Comparison of ENCODE assay signal across 8 cellular contexts in the genomic region with DNA sequence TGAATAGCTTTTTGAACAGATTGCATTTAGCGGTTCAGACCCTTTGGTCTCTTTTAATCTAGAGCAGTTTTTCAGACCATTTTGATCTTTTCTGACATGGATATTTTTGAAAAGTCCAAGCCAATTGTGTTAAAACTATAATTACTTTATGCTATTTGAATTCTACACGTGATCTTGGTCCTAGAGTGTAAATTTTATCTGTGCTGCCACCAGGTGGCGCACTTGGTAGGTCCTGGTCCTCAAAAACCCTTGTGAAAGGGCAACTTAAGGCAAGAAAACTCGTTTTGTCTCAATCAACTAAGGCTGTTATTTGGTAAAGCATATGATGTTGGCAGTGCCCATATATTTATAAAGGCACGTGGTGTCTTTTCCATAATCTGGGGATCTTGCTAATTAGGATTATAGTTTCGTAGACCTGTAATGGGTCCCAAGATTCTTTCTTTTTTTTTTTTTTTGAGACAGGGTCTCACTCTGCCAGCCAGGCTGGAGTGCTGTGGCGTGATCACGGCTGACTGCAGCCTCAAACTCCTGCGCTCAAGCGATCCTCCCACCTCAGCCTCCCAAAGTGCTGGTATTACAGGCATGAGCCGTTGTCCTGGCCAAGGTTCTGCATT. TPM values are rescaled to one million over a fixed set of nuclear protein-coding genes. Genes with fewer than 3 reads are reported as not detected.
DNase-seq lines count a peak whose midpoint lies in the region; ATAC-seq and TF ChIP-seq lines count a peak whose summit lies in the region.

No MANE protein-coding gene starts in this region.

- no TSS peak for BruUV-seq in OCI-LY7 (replicated peaks; lab: Mats Ljungman, UMichigan)

- H4K20me1 ChIP-seq in OCI-LY7 (ENCODE audit: insufficient read depth, low read length) = no peaks in the 10 kb centered on the region
- no peaks in the 10 kb centered on the region for H4K20me1 ChIP-seq in osteoblast (ENCODE audit: insufficient read depth, low read length)

- no peaks in the 10 kb centered on the region for H3K9me3 ChIP-seq in OCI-LY7 (ENCODE audit: low read length)
- H3K9me3 ChIP-seq in osteoblast (ENCODE audit: low read depth, low read length) = no peaks in the 10 kb centered on the region
- no peaks in the 10 kb centered on the region for H3K9me3 ChIP-seq in thoracic aorta

- H3K4me1 ChIP-seq in OCI-LY7 (ENCODE audit: insufficient read depth, low read length, poor library complexity, severe bottlenecking) (no peaks in the 10 kb centered on the region), osteoblast (ENCODE audit: insufficient read depth, low read length) (no peaks in the 10 kb centered on the region), thoracic aorta (ENCODE audit: control insufficient read depth in 1 of 2, low read depth in 2 of 2) (no peaks in the 10 kb centered on the region)

- peak; percentile 30 for DNase-seq in CMK (ENCODE audit: low read depth)
- DNase-seq in HL-60 (ENCODE audit: low read depth in 1 of 2, low spot score in 1 of 2) = peak; percentile 32 to 65
- DNase-seq in OCI-LY7 (ENCODE audit: low spot score) = peak; percentile 81
- DNase-seq in activated T-cell treated with anti-CD3 and anti-CD28 coated beads, Interleukin-2, amount 50 U/mL, for 1 hour = peak; percentile 68
- DNase-seq in fibroblast of the conjunctiva (ENCODE audit: low read depth) = peak; percentile 64
- DNase-seq in osteoblast (ENCODE audit: insufficient read length, low spot score, missing footprints) = peak; percentile 88
- no peak for DNase-seq in thoracic aorta (ENCODE audit: low spot score)

- H3K79me2 ChIP-seq in OCI-LY7 (ENCODE audit: insufficient read depth, low read depth, low read length) (no peaks in the 10 kb centered on the region), osteoblast (ENCODE audit: insufficient read depth, low read length) (no peaks in the 10 kb centered on the region)

- H3K27ac ChIP-seq in HL-60 (replicated peaks) (no peak overlapping the region), OCI-LY7 (ENCODE audit: low read depth, low read length, poor library complexity, severe bottlenecking) (no peak overlapping the region), osteoblast (ENCODE audit: low read depth, low read length) (no peak overlapping the region), thoracic aorta (no peak overlapping the region)

- intact Hi-C loops in OCI-LY7 (cut with micrococcal nuclease; ENCODE audit: unreplicated experiment) = loop anchor here (1.0 kb wide), 2 partner anchors 111 to 189 kb away; no protein-coding TSS in a partner anchor

- peak; percentile 32 for TF ChIP-seq CTCF in HL-60 (IDR thresholded peaks at IDR 0.05; ENCODE audit: insufficient read depth, low read length)
- peak; percentile 97 for TF ChIP-seq CTCF in OCI-LY7 (conservative IDR thresholded peaks at IDR 0.05; ENCODE audit: low read length)
- peak; percentile 80 for TF ChIP-seq CTCF in osteoblast (IDR thresholded peaks at IDR 0.05; ENCODE audit: extremely low read depth, low read depth, low read length)
- peak; percentile 75 for TF ChIP-seq CTCF in thoracic aorta (IDR thresholded peaks at IDR 0.05)

- H3K36me3 ChIP-seq in OCI-LY7 (ENCODE audit: insufficient read depth, low read length) (no peaks in the 10 kb centered on the region), osteoblast (ENCODE audit: insufficient read depth, low read length) (no peaks in the 10 kb centered on the region), thoracic aorta (no peaks in the 10 kb centered on the region)

- H3K4me2 ChIP-seq in OCI-LY7 (ENCODE audit: low read length) = no peak overlapping the region
- no peak overlapping the region for H3K4me2 ChIP-seq in osteoblast (ENCODE audit: insufficient read depth, low read length)

- POLR2A ChIA-PET in OCI-LY7 (lab: Charles Lee) = no interaction called here

- ATAC-seq in thoracic aorta (ENCODE audit: insufficient number of reproducible peaks, low FRiP score, low read depth) (no peak), GM19452 (IDR thresholded peaks at IDR 0.05; ENCODE audit: unreplicated experiment) (no peak)

- H2AFZ ChIP-seq in OCI-LY7 (ENCODE audit: low read length) (no peak overlapping the region), osteoblast (ENCODE audit: low read length) (no peak overlapping the region)

- CTCF ChIA-PET in OCI-LY7 (lab: Charles Lee; ENCODE audit: unreplicated experiment) = no interaction called here

- H3K9me2 ChIP-seq in OCI-LY7 (ENCODE audit: insufficient read depth, low read length) = no peaks in the 10 kb centered on the region

- no peak overlapping the region for H3K4me3 ChIP-seq in HL-60 (replicated peaks; ENCODE audit: insufficient read depth, low read length)
- H3K4me3 ChIP-seq in OCI-LY7 (ENCODE audit: low read depth, low read length, poor library complexity, severe bottlenecking) = no peak overlapping the region
- no peak overlapping the region for H3K4me3 ChIP-seq in osteoblast (ENCODE audit: insufficient read depth, low read length)
- H3K4me3 ChIP-seq in thoracic aorta = no peak overlapping the region

- H3K27me3 ChIP-seq in HL-60 (ENCODE audit: insufficient read depth, poor library complexity, severe bottlenecking) = no peaks in the 10 kb centered on the region
- H3K27me3 ChIP-seq in osteoblast (ENCODE audit: insufficient read depth, low read length) = peaks cover 3% of the 10 kb centered on the region
- no peaks in the 10 kb centered on the region for H3K27me3 ChIP-seq in thoracic aorta (replicated peaks; ENCODE audit: insufficient read depth)

RNA-seq across cellular contexts. Expression of gene TEX2, which starts 43.9 kb away (rescaled TPM):
- 7.4 and 8.5 TPM in 2 replicates for total RNA-seq in OCI-LY7 (2014; rRNA removed; shearing (Covaris generic))
- 12.4 and 13.9 TPM in 2 replicates for total RNA-seq in OCI-LY7 (2022)
- total RNA-seq in osteoblast = 17.7 and 20.6 TPM in 2 replicates
- total RNA-seq in thoracic aorta = 10 to 100 TPM; 27.5 to 70.7 TPM

Comparison
In these comparisons a context has a peak if more than half of its experiments do, and no peak if none do; other contexts are left out.
1. CTCF ChIP-seq: peak in every context shown above with its lines; median percentile 97 in OCI-LY7; 80 in osteoblast; 75 in thoracic aorta; 32 in HL-60.